Comparison of ENCODE assay signal across 28 cellular contexts in the genomic region with DNA sequence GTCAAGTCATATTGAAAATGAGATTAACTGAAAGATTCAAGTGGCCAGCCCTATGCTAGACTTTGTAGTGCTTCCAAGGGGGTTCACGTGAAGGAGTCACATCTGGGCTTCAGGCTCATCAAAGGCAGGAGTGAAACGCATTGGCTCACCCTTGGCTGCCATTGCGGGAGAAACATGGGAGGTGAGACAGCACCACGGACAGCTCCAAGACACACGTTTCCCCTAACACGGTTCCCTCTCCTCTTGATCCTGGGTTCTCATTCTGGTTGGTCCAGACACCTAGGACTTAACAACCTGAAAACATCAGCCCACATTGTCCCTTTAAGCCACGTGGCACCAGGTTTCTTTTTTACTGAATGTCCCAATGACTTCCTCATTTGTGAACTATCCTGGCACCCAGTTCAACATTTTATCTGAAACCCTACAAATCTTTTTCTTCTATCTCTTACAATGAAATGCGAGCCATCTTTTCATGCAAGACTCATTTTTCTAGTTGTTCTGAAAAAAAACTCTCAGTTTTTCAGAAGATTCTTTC.
DNase-seq lines count a peak whose midpoint lies in the region; ATAC-seq, FAIRE-seq and TF ChIP-seq lines count a peak whose summit lies in the region.
"Had no signal": no experiment of that assay in that cellular context is flagged by ENCODE, and none has a peak within 500 bp of the region (broad histone marks: within the 10 kb centered on the region; RNA-seq: fewer than 3 reads in every experiment).

No MANE protein-coding gene starts in this region.

- no peak overlapping the region for H2BK12ac ChIP-seq in H1 (ENCODE audit: low read depth, low read length)
- no peak overlapping the region for H2BK12ac ChIP-seq in neuronal stem cell (ENCODE audit: low read length)

- H2BK15ac ChIP-seq in H1 (ENCODE audit: low read length) (no peak overlapping the region), neuronal stem cell (ENCODE audit: low read length) (no peak overlapping the region)

- no peak overlapping the region for H2BK5ac ChIP-seq in H1 (ENCODE audit: low read depth, low read length)
- H2BK5ac ChIP-seq in neuronal stem cell (ENCODE audit: low read length), result no peak overlapping the region

- H3K4ac ChIP-seq in H1 (replicated peaks; ENCODE audit: insufficient read length, low read depth, low read length) (no peak overlapping the region), neuronal stem cell (ENCODE audit: low read length) (no peak overlapping the region)

- H2BK20ac ChIP-seq in H1 (ENCODE audit: low read length), result no peak overlapping the region

- DNase-seq in GM23338 (ENCODE audit: low spot score) (peak; percentile 39), NAMALWA (ENCODE audit: low spot score) (peak; percentile 1), H1 (ENCODE audit: low read depth in 1 of 2, low spot score in 2 of 2) (peak in 1 of 2 experiments; percentile 48), neuronal stem cell (ENCODE audit: low spot score) (peak; percentile 2), Kasumi-1 (lab: John Stamatoyannopoulos, UW) (no peak), NCI-H1092 treated with DMSO at 0.1 percent for 48 hours (lab: John Stamatoyannopoulos, UW) (no peak)
- no peak for DNase-seq in effector memory CD4-positive, alpha-beta T cell
- DNase-seq: activated CD8-positive, alpha-beta memory T cell treated with anti-CD3 and anti-CD28 coated beads, Interleukin-2, amount 50 U/mL, for 48 hours; CD4-positive, alpha-beta T cell; cerebellar nuclear complex; dorsolateral prefrontal cortex; GOT3; naive thymus-derived CD8-positive, alpha-beta T cell; NCI-H1048; NCI-H187 treated with DMSO at 0.1 percent for 48 hours; NCI-H526; stimulated activated CD4-positive, alpha-beta T cell treated with anti-CD3 and anti-CD28 coated beads, Interleukin-4, amount 100 ng/mL, for 4 hours; stimulated activated naive CD8-positive, alpha-beta T cell treated with anti-CD3 and anti-CD28 coated beads, Interleukin-15, Interleukin-2, amounts not matched to agents 100 U/mL and 50 U/mL, for 24 hours; WERI-Rb-1 had no signal

- no peaks in the 10 kb centered on the region for H3K9me2 ChIP-seq in GM23338 (ENCODE audit: insufficient read depth)

- H4K91ac ChIP-seq in H1 (replicated peaks; ENCODE audit: insufficient read length, low read length) (no peak overlapping the region), neuronal stem cell (ENCODE audit: low read depth, low read length, poor library complexity) (no peak overlapping the region)

- H2AFZ ChIP-seq in GM23338 (no peak overlapping the region), H1 (ENCODE audit: low read length) (no peak overlapping the region), neuronal stem cell (ENCODE audit: low read length) (no peak overlapping the region)

- H3K4me3 ChIP-seq in GM23338 (no peak overlapping the region), H1 (ENCODE audit: extremely low read depth in 1 of 4, insufficient read depth in 2 of 4, low read depth in 3 of 4, low read length in 4 of 4) (no peak overlapping the region), neuronal stem cell (ENCODE audit: low read length in 2 of 2) (no peak overlapping the region)
- no peak overlapping the region for H3K4me3 ChIP-seq in effector memory CD4-positive, alpha-beta T cell (ENCODE audit: insufficient read depth, low read depth, low read length, poor library complexity, severe bottlenecking)
- H3K4me3 ChIP-seq: dorsolateral prefrontal cortex, thoracic aorta had no signal

- H2BK120ac ChIP-seq in H1 (replicated peaks; ENCODE audit: low read depth, low read length), result no peak overlapping the region
- no peak overlapping the region for H2BK120ac ChIP-seq in neuronal stem cell (ENCODE audit: low read depth, low read length)

- TF ChIP-seq CTCF in GM23338 (conservative IDR thresholded peaks at IDR 0.05; ENCODE audit: low read depth in 2 of 2), result no peak
- TF ChIP-seq CTCF in H1 (IDR thresholded peaks at IDR 0.05; ENCODE audit: control extremely low read depth in 1 of 3, insufficient read depth in 1 of 3, low read depth in 1 of 3, low read length in 3 of 3), result no peak

- WGBS in H1 (ENCODE audit: extremely low coverage in 1 of 2, insufficient coverage in 1 of 2, insufficient read length in 1 of 2, insufficient replicate concordance in 2 of 2, low coverage in 1 of 2, low lambda C conversion rate in 2 of 2, missing lambda C conversion rate in 1 of 2), 2 experiments, result 79% methylated on average over 7 of the region's 8 CpGs; no CpG with 5 or more reads in 1 of the 2 experiments
- no CpG with 5 or more reads among the region's 8 CpGs for WGBS in neuronal stem cell (ENCODE audit: extremely low coverage in 2 of 2, insufficient read length in 2 of 2, insufficient replicate concordance in 1 of 2), 2 donors

- H3K18ac ChIP-seq in H1 (ENCODE audit: extremely low read depth, low read length), result no peak overlapping the region
- no peak overlapping the region for H3K18ac ChIP-seq in neuronal stem cell (ENCODE audit: low read length)

- no peaks in the 10 kb centered on the region for H3K79me1 ChIP-seq in H1 (ENCODE audit: low read depth, low read length)
- H3K79me1 ChIP-seq in neuronal stem cell (ENCODE audit: low read depth, low read length), result no peaks in the 10 kb centered on the region

- H3F3A ChIP-seq in GM23338 (replicated peaks; ENCODE audit: low read depth), result no peaks in the 10 kb centered on the region

- H3K27ac ChIP-seq in GM23338 (ENCODE audit: low read depth) (no peak overlapping the region), H1 (ENCODE audit: low read depth, low read length) (no peak overlapping the region), neuronal stem cell (replicated peaks; ENCODE audit: low read length) (no peak overlapping the region)
- H3K27ac ChIP-seq in effector memory CD4-positive, alpha-beta T cell (ENCODE audit: insufficient read depth, low read length, poor library complexity, severe bottlenecking), result no peak overlapping the region
- H3K27ac ChIP-seq: dorsolateral prefrontal cortex, epithelial cell of prostate, KMS-11, thoracic aorta, WERI-Rb-1 had no signal

- no peak overlapping the region for H4K5ac ChIP-seq in H1 (ENCODE audit: insufficient read length, low read depth, low read length)

- CTCF ChIA-PET in H1 (lab: Charles Lee; ENCODE audit: partially characterized antibody), result interaction anchor here (0.5 kb wide), 1 partner anchor 103 kb away, joined by 3 read pairs; no protein-coding TSS in a partner anchor

- H3K23ac ChIP-seq in H1 (ENCODE audit: insufficient read length) (no peak overlapping the region), neuronal stem cell (ENCODE audit: low read depth, low read length, poor library complexity) (no peak overlapping the region)

- no peaks in the 10 kb centered on the region for H3K79me2 ChIP-seq in GM23338 (replicated peaks; ENCODE audit: insufficient read depth)
- H3K79me2 ChIP-seq in H1 (ENCODE audit: control insufficient read depth in 1 of 2, insufficient read depth in 2 of 2, low read length in 2 of 2), result no peaks in the 10 kb centered on the region

- H3K27me3 ChIP-seq in GM23338 (ENCODE audit: insufficient read depth) (no peaks in the 10 kb centered on the region), H1 (replicated peaks in 1 of 4; ENCODE audit: control insufficient read depth in 3 of 4, extremely low read depth in 1 of 4, insufficient read depth in 3 of 4, low read length in 3 of 4) (no peaks in the 10 kb centered on the region), neuronal stem cell (ENCODE audit: control insufficient read depth in 3 of 3, insufficient read depth in 3 of 3, low read depth in 1 of 3, low read length in 3 of 3) (no peaks in the 10 kb centered on the region)
- no peaks in the 10 kb centered on the region for H3K27me3 ChIP-seq in effector memory CD4-positive, alpha-beta T cell (replicated peaks; ENCODE audit: control insufficient read depth, insufficient read depth, low read length, poor library complexity, severe bottlenecking)

- POLR2A ChIA-PET in H1 (lab: Charles Lee; ENCODE audit: partially characterized antibody), result no interaction called here

- H3K4me1 ChIP-seq in GM23338 (ENCODE audit: insufficient read depth), result no peaks in the 10 kb centered on the region
- H3K4me1 ChIP-seq in H1 (replicated peaks in 1 of 4; ENCODE audit: control insufficient read depth in 3 of 4, insufficient read depth in 4 of 4, low read length in 3 of 4), result no peaks in the 10 kb centered on the region
- no peaks in the 10 kb centered on the region for H3K4me1 ChIP-seq in neuronal stem cell (ENCODE audit: control insufficient read depth in 2 of 2, insufficient read depth in 1 of 2, low read depth in 1 of 2, low read length in 2 of 2)
- H3K4me1 ChIP-seq in effector memory CD4-positive, alpha-beta T cell (ENCODE audit: control insufficient read depth, insufficient read depth, low read length, poor library complexity, severe bottlenecking), result no peaks in the 10 kb centered on the region

- TF ChIP-seq RAD21 in H1 (IDR thresholded peaks at IDR 0.05 in 1 of 2, conservative IDR thresholded peaks at IDR 0.05 in 1 of 2; ENCODE audit: low read depth in 2 of 2, low read length in 2 of 2), result no peak

- H3K4me3 Mint-ChIP-seq in GM23338, result no peak overlapping the region
- H3K4me3 Mint-ChIP-seq: CD4-positive, alpha-beta T cell; mesothelial cell of epicardium; naive thymus-derived CD8-positive, alpha-beta T cell; T-helper 1 cell treated with Interleukin-12 subunit alpha and Interleukin-12 subunit beta and Interleukin-4 antibody, amounts not matched to agents 30 μg/mL and 1 μg/mL, for 36 hours had no signal

- no peak for ATAC-seq in GM23338
- ATAC-seq: left colon; naive thymus-derived CD8-positive, alpha-beta T cell; sciatic nerve; stimulated activated naive CD8-positive, alpha-beta T cell treated with anti-CD3 and anti-CD28 coated beads, Interleukin-15, Interleukin-2, amounts not matched to agents 100 U/mL and 50 U/mL, for 24 hours had no signal

- H4K20me1 ChIP-seq in GM23338 (replicated peaks; ENCODE audit: insufficient read depth) (no peaks in the 10 kb centered on the region), H1 (replicated peaks in 1 of 2; ENCODE audit: control insufficient read depth in 1 of 2, insufficient read depth in 2 of 2, low read length in 2 of 2) (no peaks in the 10 kb centered on the region)

- no peak overlapping the region for H3K56ac ChIP-seq in H1 (replicated peaks; ENCODE audit: insufficient read length, low read depth, low read length)

- no peak overlapping the region for H4K8ac ChIP-seq in H1 (ENCODE audit: extremely low read depth, insufficient read depth, low read length)
- no peak overlapping the region for H4K8ac ChIP-seq in neuronal stem cell (ENCODE audit: low read depth, low read length)

- peaks cover 2% of the 10 kb centered on the region for H3K27me3 Mint-ChIP-seq in GM23338 (ENCODE audit: insufficient read depth, low read depth, poor library complexity)
- H3K27me3 Mint-ChIP-seq: CD4-positive, alpha-beta T cell; naive thymus-derived CD8-positive, alpha-beta T cell had no signal

- H3K23me2 ChIP-seq in H1 (ENCODE audit: low read depth, low read length), result no peaks in the 10 kb centered on the region

- H3K36me3 ChIP-seq in GM23338 (ENCODE audit: insufficient read depth) (no peaks in the 10 kb centered on the region), H1 (ENCODE audit: control insufficient read depth in 2 of 4, insufficient read depth in 4 of 4, low read length in 3 of 4) (no peaks in the 10 kb centered on the region), neuronal stem cell (replicated peaks in 1 of 2; ENCODE audit: control insufficient read depth in 2 of 2, insufficient read depth in 2 of 2, low read length in 2 of 2) (no peaks in the 10 kb centered on the region)
- no peaks in the 10 kb centered on the region for H3K36me3 ChIP-seq in effector memory CD4-positive, alpha-beta T cell (ENCODE audit: control insufficient read depth, insufficient read depth, low read length)
- H3K36me3 ChIP-seq: thoracic aorta, WERI-Rb-1 had no signal

- H3K27ac Mint-ChIP-seq in GM23338, result no peak overlapping the region
- H3K27ac Mint-ChIP-seq: CD4-positive, alpha-beta T cell; mesothelial cell of epicardium; naive thymus-derived CD8-positive, alpha-beta T cell; T-helper 1 cell treated with Interleukin-12 subunit alpha and Interleukin-12 subunit beta and Interleukin-4 antibody, amounts not matched to agents 30 μg/mL and 1 μg/mL, for 36 hours had no signal

- H3K4me2 ChIP-seq in GM23338 (no peak overlapping the region), H1 (ENCODE audit: insufficient read depth in 1 of 2, low read depth in 2 of 2, low read length in 2 of 2) (no peak overlapping the region), neuronal stem cell (ENCODE audit: insufficient read depth, low read length, poor library complexity, severe bottlenecking) (no peak overlapping the region)
- H3K4me2 ChIP-seq: KMS-11 had no signal

- peak; percentile 93 for FAIRE-seq in H1 (lab: Jason Lieb, UNC)
- FAIRE-seq: G401.6, RCC 7860 had no signal

- H3K14ac ChIP-seq in H1 (ENCODE audit: insufficient read length), result no peak overlapping the region
- H3K14ac ChIP-seq in neuronal stem cell (ENCODE audit: low read length), result no peak overlapping the region

- H3K9ac ChIP-seq in H1 (replicated peaks in 1 of 4; ENCODE audit: extremely low read depth in 1 of 4, low read depth in 3 of 4, low read length in 3 of 4) (no peak overlapping the region), neuronal stem cell (ENCODE audit: low read depth, low read length, poor library complexity) (no peak overlapping the region)
- H3K9ac ChIP-seq: KMS-11 had no signal

- H3K4me1 Mint-ChIP-seq in GM23338, result no peaks in the 10 kb centered on the region
- H3K4me1 Mint-ChIP-seq: mesothelial cell of epicardium; naive thymus-derived CD8-positive, alpha-beta T cell had no signal

- H2AK5ac ChIP-seq in H1 (ENCODE audit: low read depth, low read length) (no peak overlapping the region), neuronal stem cell (ENCODE audit: low read depth, low read length) (no peak overlapping the region)

- H3K9me3 ChIP-seq in H1 (ENCODE audit: insufficient read depth in 2 of 2, low read depth in 1 of 2, low read length in 1 of 2) (no peaks in the 10 kb centered on the region), neuronal stem cell (replicated peaks in 1 of 2; ENCODE audit: control insufficient read depth in 2 of 2, insufficient read depth in 1 of 2, low read depth in 1 of 2, low read length in 2 of 2) (no peaks in the 10 kb centered on the region)
- no peaks in the 10 kb centered on the region for H3K9me3 ChIP-seq in effector memory CD4-positive, alpha-beta T cell (ENCODE audit: control insufficient read depth, low read length)
- H3K9me3 ChIP-seq: thoracic aorta had no signal

- no peaks in the 10 kb centered on the region; the same call in 2 of the 3 replicates for H3K9me3 Mint-ChIP-seq in GM23338
- H3K9me3 Mint-ChIP-seq: CD4-positive, alpha-beta T cell; mesothelial cell of epicardium; T-helper 1 cell treated with Interleukin-12 subunit alpha and Interleukin-12 subunit beta and Interleukin-4 antibody, amounts not matched to agents 30 μg/mL and 1 μg/mL, for 36 hours had no signal

- H3K36me3 Mint-ChIP-seq in GM23338 (ENCODE audit: low read depth), result no peaks in the 10 kb centered on the region
- H3K36me3 Mint-ChIP-seq: mesothelial cell of epicardium; naive thymus-derived CD8-positive, alpha-beta T cell had no signal

- TF ChIP-seq EP300 in H1 (IDR thresholded peaks at IDR 0.05; ENCODE audit: borderline replicate concordance in 1 of 2, low read depth in 2 of 2, low read length in 2 of 2), result no peak

- TF ChIP-seq POLR2A in H1 (IDR thresholded peaks at IDR 0.05; ENCODE audit: control extremely low read depth in 1 of 2, low read depth in 2 of 2, low read length in 2 of 2), result no peak

Comparison
In these comparisons a context has a peak if more than half of its experiments do, and no peak if none do; other contexts are left out.
1. DNase-seq: peak in GM23338 (single experiment), NAMALWA (single experiment) and neuronal stem cell (single experiment); none in Kasumi-1 (0 of 2), effector memory CD4-positive, alpha-beta T cell (0 of 3) and NCI-H1092 treated with DMSO at 0.1 percent for 48 hours (single experiment).